13 cellular contexts compared by ENCODE assay signal in the genomic region with DNA sequence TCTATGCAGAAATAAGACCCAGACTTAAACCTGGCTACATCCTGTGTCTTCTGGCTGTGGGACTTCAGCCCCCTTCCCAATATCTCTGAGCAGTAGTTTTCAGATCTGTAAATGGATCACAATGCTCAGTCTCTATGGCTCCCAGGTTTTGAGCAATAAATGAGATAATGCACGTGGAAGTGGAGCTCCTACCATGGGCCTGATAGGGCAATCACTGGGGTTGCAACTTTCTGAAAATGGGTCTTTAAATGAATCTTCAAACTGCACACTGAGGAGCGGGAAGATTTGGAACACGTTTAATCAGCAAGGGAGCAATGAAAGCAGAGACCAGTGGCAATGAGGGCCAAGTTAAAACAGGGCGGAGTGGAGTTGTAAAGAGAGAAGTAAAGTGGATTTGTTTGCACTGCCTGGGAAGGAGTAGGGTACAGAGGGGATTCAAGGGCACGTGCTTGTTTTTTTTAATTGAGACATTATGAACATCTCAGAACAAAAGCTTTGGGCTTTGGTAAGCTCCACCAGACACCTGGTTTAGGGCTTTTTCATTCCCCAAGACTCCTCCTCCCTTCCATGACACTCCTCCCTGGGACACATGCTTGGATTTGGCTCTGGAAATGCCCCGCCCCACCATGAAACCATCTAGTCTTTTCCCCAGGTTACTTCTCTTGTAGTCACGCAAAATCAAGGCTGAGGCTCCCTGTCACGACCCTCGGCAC. TPM values are rescaled to one million over a fixed set of nuclear protein-coding genes. Genes with fewer than 3 reads are reported as not detected.
A peak's percentile ranks its signal among the peaks of the same experiment; 100 is the strongest.
DNase-seq lines count a peak whose midpoint lies in the region; ATAC-seq and TF ChIP-seq lines count a peak whose summit lies in the region.
"Had no signal": no experiment of that assay in that cellular context is flagged by ENCODE, and none has a peak within 500 bp of the region (broad histone marks: within the 10 kb centered on the region; RNA-seq: fewer than 3 reads in every experiment).

No MANE protein-coding gene starts in this region.

- H3K56ac ChIP-seq in IMR-90 (ENCODE audit: extremely low read depth, insufficient read depth, low read length) = no peak overlapping the region

- H3K18ac ChIP-seq in IMR-90 (ENCODE audit: low read depth, low read length) = no peak overlapping the region

- no peak for TF ChIP-seq CTCF in 22Rv1 (IDR thresholded peaks at IDR 0.05)
- TF ChIP-seq CTCF in IMR-90 (conservative IDR thresholded peaks at IDR 0.05; ENCODE audit: low read depth, low read length) = no peak
- TF ChIP-seq CTCF in endothelial cell (IDR thresholded peaks at IDR 0.05; ENCODE audit: unreplicated experiment) = no peak
- no peak for TF ChIP-seq CTCF in mucosa of descending colon (IDR thresholded peaks at IDR 0.05)

- H3K27ac Mint-ChIP-seq in endothelial cell (ENCODE audit: unreplicated experiment) = peak overlapping the region; percentile 70
- H3K27ac Mint-ChIP-seq: CD8-positive, alpha-beta memory T cell had no signal

- TF ChIP-seq POLR2A in IMR-90 (IDR thresholded peaks at IDR 0.05; ENCODE audit: low read depth, low read length) = no peak

- H3K23ac ChIP-seq in IMR-90 (ENCODE audit: low read depth, low read length) = no peak overlapping the region

- no peak overlapping the region for H2AFZ ChIP-seq in IMR-90 (replicated peaks; ENCODE audit: low read length, poor library complexity)

- DNase-seq in IMR-90 (no peak), endothelial cell (ENCODE audit: low spot score) (no peak), mucosa of descending colon (peak in 2 of 3 donors; percentile 23 to 46), NCI-H2107 (lab: John Stamatoyannopoulos, UW) (no peak), 8988T (no peak), pons (ENCODE audit: low spot score) (no peak)
- no peak for DNase-seq in stimulated activated naive CD4-positive, alpha-beta T cell treated with Interleukin-2 at 50 U/mL for 16 hours (lab: John Stamatoyannopoulos, UW)
- DNase-seq: CD8-positive, alpha-beta memory T cell; GF-D8; NCI-H187 treated with DMSO at 0.1 percent for 48 hours; NCI-H526 treated with DMSO at 0.1 percent for 48 hours had no signal

- intact Hi-C loops in IMR-90 (cut with micrococcal nuclease) (no loop called here), mucosa of descending colon (cut with DNase I, micrococcal nuclease) (no loop called here)

- H4K5ac ChIP-seq in IMR-90 (ENCODE audit: low read depth, low read length) = no peak overlapping the region

- peak overlapping the region; percentile 44 for H3K4me3 Mint-ChIP-seq in endothelial cell (ENCODE audit: unreplicated experiment)
- H3K4me3 Mint-ChIP-seq: CD8-positive, alpha-beta memory T cell had no signal

- H3K27ac ChIP-seq in 22Rv1 = 0 out of 2 replicates have a peak overlapping the region, but pooled peaks have one; percentile 9
- H3K27ac ChIP-seq in IMR-90 (ENCODE audit: insufficient read depth, low read length) = no peak overlapping the region
- H3K27ac ChIP-seq: BLaER1 treated with 17β-estradiol and CSF1 and Interleukin-3, amounts not matched to agents 10 nM and 100 nM had no signal

- no peak overlapping the region for H3K4me2 ChIP-seq in IMR-90 (ENCODE audit: low read depth, low read length)
- H3K4me2 ChIP-seq: BLaER1 treated with 17β-estradiol and CSF1 and Interleukin-3, amounts not matched to agents 10 nM and 100 nM had no signal

- no peak overlapping the region for H4K8ac ChIP-seq in IMR-90 (ENCODE audit: low read depth in 2 of 2, low read length in 2 of 2)

- H2BK15ac ChIP-seq in IMR-90 (ENCODE audit: low read depth, low read length) = no peak overlapping the region

- peaks cover 4% of the 10 kb centered on the region for H3K36me3 Mint-ChIP-seq in endothelial cell (ENCODE audit: low read depth, unreplicated experiment)
- H3K36me3 Mint-ChIP-seq: CD8-positive, alpha-beta memory T cell had no signal

- no peaks in the 10 kb centered on the region for H3K9me3 ChIP-seq in IMR-90 (ENCODE audit: control insufficient read depth, insufficient read depth, low read length)
- H3K9me3 ChIP-seq in mucosa of descending colon = no peaks in the 10 kb centered on the region
- H3K9me3 ChIP-seq: BLaER1 treated with 17β-estradiol and CSF1 and Interleukin-3, amounts not matched to agents 10 nM and 100 nM had no signal

- H3K4me1 ChIP-seq in IMR-90 (ENCODE audit: control insufficient read depth, insufficient read depth, low read length) (peaks cover 10% of the 10 kb centered on the region), mucosa of descending colon (ENCODE audit: low read depth) (peaks cover 18% of the 10 kb centered on the region)
- H3K4me1 ChIP-seq: BLaER1 treated with 17β-estradiol and CSF1 and Interleukin-3, amounts not matched to agents 10 nM and 100 nM had no signal

- BruUV-seq in IMR-90 (replicated peaks; lab: Mats Ljungman, UMichigan) = no TSS peak

- H2BK5ac ChIP-seq in IMR-90 (ENCODE audit: low read depth, low read length, poor library complexity, severe bottlenecking) = no peak overlapping the region

- ATAC-seq in IMR-90 (ENCODE audit: low read depth) (no peak), mucosa of descending colon (peak; percentile 62)

- no peak overlapping the region for H2AK9ac ChIP-seq in IMR-90 (replicated peaks; ENCODE audit: low read depth, low read length, poor library complexity)

- peaks cover 16% of the 10 kb centered on the region for H3K9me1 ChIP-seq in IMR-90 (ENCODE audit: insufficient read depth, low read length)

- POLR2A ChIA-PET in IMR-90 (lab: Charles Lee; ENCODE audit: unreplicated experiment) = no interaction called here

- 100% methylated on average over 5 of the region's 9 CpGs; no CpG with 5 or more reads in 1 of the 2 experiments for WGBS in IMR-90 (ENCODE audit: extremely low coverage in 2 of 2, insufficient read length in 1 of 2), 2 experiments

- no peaks in the 10 kb centered on the region for H3K9me3 Mint-ChIP-seq in endothelial cell (ENCODE audit: unreplicated experiment)
- H3K9me3 Mint-ChIP-seq: CD8-positive, alpha-beta memory T cell had no signal

- H3K27me3 ChIP-seq in IMR-90 (ENCODE audit: control insufficient read depth, insufficient read depth, low read length) = no peaks in the 10 kb centered on the region
- H3K27me3 ChIP-seq: BLaER1 treated with 17β-estradiol and CSF1 and Interleukin-3, amounts not matched to agents 10 nM and 100 nM had no signal

- H3K79me1 ChIP-seq in IMR-90 (ENCODE audit: low read depth in 1 of 2, low read length in 2 of 2) = peaks cover 32 to 58% of the 10 kb centered on the region in 2 experiments

- dilution Hi-C loops in IMR-90 (cut with HindIII; ENCODE audit: low sequenced_read_pairs, unreplicated experiment) = no loop called here

- no peaks in the 10 kb centered on the region for H3K27me3 Mint-ChIP-seq in endothelial cell (ENCODE audit: unreplicated experiment)

- H3K4me3 ChIP-seq in IMR-90 (ENCODE audit: insufficient read depth, low read depth, low read length) (no peak overlapping the region), mucosa of descending colon (no peak overlapping the region)
- H3K4me3 ChIP-seq: BLaER1 treated with 17β-estradiol and CSF1 and Interleukin-3, amounts not matched to agents 10 nM and 100 nM had no signal

- H3K36me3 ChIP-seq in IMR-90 (ENCODE audit: control insufficient read depth, insufficient read depth, low read length) (peaks cover 5% of the 10 kb centered on the region; the same call in 1 of the 2 replicates), mucosa of descending colon (ENCODE audit: low read depth) (no peaks in the 10 kb centered on the region)
- H3K36me3 ChIP-seq: BLaER1 treated with 17β-estradiol and CSF1 and Interleukin-3, amounts not matched to agents 10 nM and 100 nM had no signal

- H2BK120ac ChIP-seq in IMR-90 (ENCODE audit: low read depth, low read length) = no peak overlapping the region

- no peak overlapping the region for H3K14ac ChIP-seq in IMR-90 (replicated peaks; ENCODE audit: low read depth, low read length)

- H2BK20ac ChIP-seq in IMR-90 (ENCODE audit: low read depth, low read length) = no peak overlapping the region

- CTCF ChIA-PET in IMR-90 (lab: Yijun Ruan, JAX) = no interaction called here

- H3K9ac ChIP-seq in IMR-90 (ENCODE audit: low read depth, low read length) = no peak overlapping the region
- H3K9ac ChIP-seq: BLaER1 treated with 17β-estradiol and CSF1 and Interleukin-3, amounts not matched to agents 10 nM and 100 nM had no signal

- in situ Hi-C loops in IMR-90 (cut with MboI; ENCODE audit: low sequenced_read_pairs) = no loop called here

- H3K4ac ChIP-seq in IMR-90 (ENCODE audit: low read depth, low read length) = no peak overlapping the region

- H3K4me1 Mint-ChIP-seq in endothelial cell (ENCODE audit: unreplicated experiment) = no peaks in the 10 kb centered on the region
- H3K4me1 Mint-ChIP-seq: CD8-positive, alpha-beta memory T cell had no signal

- no peak for TF ChIP-seq RAD21 in IMR-90 (IDR thresholded peaks at IDR 0.05; ENCODE audit: low read length)

- peak overlapping the region; percentile 30; the same call in 1 of the 2 replicates for H2AK5ac ChIP-seq in IMR-90 (ENCODE audit: low read depth, low read length)

- no peaks in the 10 kb centered on the region; the same call in 1 of the 2 replicates for H4K20me1 ChIP-seq in IMR-90 (ENCODE audit: insufficient read depth, low read length)
- H4K20me1 ChIP-seq: BLaER1 treated with 17β-estradiol and CSF1 and Interleukin-3, amounts not matched to agents 10 nM and 100 nM had no signal

- H4K91ac ChIP-seq in IMR-90 (ENCODE audit: insufficient read depth, low read depth, low read length) = no peak overlapping the region

TF ChIP-seq in IMR-90, 13 proteins besides CTCF, POLR2A, EP300 and RAD21:
- TF ChIP-seq RFX5 (IDR thresholded peaks at IDR 0.05; ENCODE audit: low read depth, low read length) = no peak
- no peak for TF ChIP-seq BHLHE40 (IDR thresholded peaks at IDR 0.05; ENCODE audit: low read depth, low read length)
- TF ChIP-seq MXI1 (IDR thresholded peaks at IDR 0.05; ENCODE audit: borderline replicate concordance, low read depth, low read length) = no peak
- no peak for TF ChIP-seq NFE2L2 (IDR thresholded peaks at IDR 0.05; ENCODE audit: low read depth, low read length)
- TF ChIP-seq, protein P1, sequence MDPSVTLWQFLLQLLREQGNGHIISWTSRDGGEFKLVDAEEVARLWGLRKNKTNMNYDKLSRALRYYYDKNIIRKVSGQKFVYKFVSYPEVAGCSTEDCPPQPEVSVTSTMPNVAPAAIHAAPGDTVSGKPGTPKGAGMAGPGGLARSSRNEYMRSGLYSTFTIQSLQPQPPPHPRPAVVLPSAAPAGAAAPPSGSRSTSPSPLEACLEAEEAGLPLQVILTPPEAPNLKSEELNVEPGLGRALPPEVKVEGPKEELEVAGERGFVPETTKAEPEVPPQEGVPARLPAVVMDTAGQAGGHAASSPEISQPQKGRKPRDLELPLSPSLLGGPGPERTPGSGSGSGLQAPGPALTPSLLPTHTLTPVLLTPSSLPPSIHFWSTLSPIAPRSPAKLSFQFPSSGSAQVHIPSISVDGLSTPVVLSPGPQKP (IDR thresholded peaks at IDR 0.05; ENCODE audit: borderline replicate concordance, low read depth, low read length) = no peak
- no peak for TF ChIP-seq MAFK (IDR thresholded peaks at IDR 0.05; ENCODE audit: low read depth, low read length)

RNA-seq across cellular contexts. Expression of a gene that starts 42.7 kb away (rescaled TPM):
- total RNA-seq in IMR-90 (2012; rRNA removed) (55.0 and 58.6 TPM in 2 replicates), endothelial cell (ENCODE audit: unreplicated experiment) (31.0 TPM), mucosa of descending colon (100 to 1,000 TPM; 123 to 399 (median 147) TPM)
- polyA plus RNA-seq in IMR-90 (2012; rRNA removed) = 51.1 and 63.3 TPM in 2 replicates
- 27.9 and 34.6 TPM in 2 replicates for polyA plus RNA-seq in IMR-90 (2012; cell fraction: cytosol; rRNA removed)
- 18.2 and 48.5 TPM in 2 replicates for polyA plus RNA-seq in IMR-90 (2012; cell fraction: nucleus; rRNA removed; ENCODE audit: low replicate concordance)

Comparison
In these comparisons a context has a peak if more than half of its experiments do, and no peak if none do; other contexts are left out.
1. DNase-seq: peak in mucosa of descending colon (2 of 3); none in IMR-90 (single experiment), endothelial cell (single experiment), NCI-H2107 (single experiment), 8988T (single experiment), pons (single experiment) and stimulated activated naive CD4-positive, alpha-beta T cell treated with Interleukin-2 at 50 U/mL for 16 hours (single experiment).